In genomic region chr7:99694912-99695304, GRCh38 we compare ENCODE assay signal across 35 cellular contexts. TPM values are rescaled to one million over a fixed set of nuclear protein-coding genes. Genes with fewer than 3 reads are reported as not detected.
"Had no signal": no experiment of that assay in that cellular context is flagged by ENCODE, and none has a peak within 500 bp of the region (broad histone marks: within the 10 kb centered on the region; RNA-seq: fewer than 3 reads in every experiment).

No MANE protein-coding gene starts in this region.

- H3K36me3 Mint-ChIP-seq: activated CD4-positive, alpha-beta memory T cell treated with anti-CD3 and anti-CD28 coated beads for 36 hours; activated CD8-positive, alpha-beta memory T cell treated with anti-CD3 and anti-CD28 coated beads, Interleukin-2, amount 10 ng/mL, durations not matched to agents 7 days and 5 days had no signal

- H3K9me3 Mint-ChIP-seq: activated naive CD4-positive, alpha-beta T cell treated with anti-CD3 and anti-CD28 coated beads, Interleukin-2, amount 50 U/mL, for 24 hours had no signal

- H3K4me3 Mint-ChIP-seq: activated CD4-positive, alpha-beta memory T cell treated with anti-CD3 and anti-CD28 coated beads for 36 hours; activated CD4-positive, alpha-beta T cell treated with anti-CD3 and anti-CD28 coated beads for 36 hours; activated CD4-positive, alpha-beta T cell treated with anti-CD3 and anti-CD28 coated beads, Interleukin-2, amount 10 ng/mL, durations not matched to agents 24 days and 14 days; activated CD8-positive, alpha-beta memory T cell treated with anti-CD3 and anti-CD28 coated beads, Interleukin-2, amount 10 ng/mL, durations not matched to agents 7 days and 5 days; activated CD8-positive, alpha-beta T cell treated with anti-CD3 and anti-CD28 coated beads, Interleukin-2, amount 10 ng/mL, durations not matched to agents 7 days and 5 days; activated naive CD4-positive, alpha-beta T cell treated with anti-CD3 and anti-CD28 coated beads for 36 hours; activated naive CD4-positive, alpha-beta T cell treated with anti-CD3 and anti-CD28 coated beads, Interleukin-2, amount 50 U/mL, for 24 hours; activated naive CD8-positive, alpha-beta T cell treated with anti-CD3 and anti-CD28 coated beads for 36 hours; activated naive CD8-positive, alpha-beta T cell treated with anti-CD3 and anti-CD28 coated beads, Interleukin-2, amount 50 U/mL, for 24 hours; activated T-helper 1 cell treated with anti-CD3 and anti-CD28 coated beads, Interleukin-12 subunit alpha, Interleukin-12 subunit beta, Interleukin-2, Interleukin-4 antibody, amounts not matched to agents 30 ng/mL and 10 ng/mL and 1 ng/mL, durations not matched to agents 14 hours and 24 hours and 36 hours; brain had no signal

- H3K4me3 ChIP-seq: adrenal gland, breast epithelium, cardiac muscle cell, colonic mucosa had no signal

- DNase-seq: activated CD4-positive, alpha-beta memory T cell treated with anti-CD3 and anti-CD28 coated beads for 36 hours; activated CD4-positive, alpha-beta T cell treated with anti-CD3 and anti-CD28 coated beads for 36 hours; activated CD4-positive, alpha-beta T cell treated with anti-CD3 and anti-CD28 coated beads, Interleukin-2, amount 10 ng/mL, durations not matched to agents 24 days and 14 days; activated CD4-positive, CD25-positive, alpha-beta regulatory T cell; activated CD4-positive, CD25-positive, alpha-beta regulatory T cell treated with anti-CD3 and anti-CD28 coated beads, Interleukin-2, amount 50 U/mL, for 72 hours; activated CD8-positive, alpha-beta memory T cell treated with anti-CD3 and anti-CD28 coated beads, Interleukin-2, amount 10 ng/mL, durations not matched to agents 7 days and 5 days; activated CD8-positive, alpha-beta memory T cell treated with anti-CD3 and anti-CD28 coated beads, Interleukin-2, amount 50 U/mL, for 4 hours; activated CD8-positive, alpha-beta T cell treated with anti-CD3 and anti-CD28 coated beads, Interleukin-2, amount 10 ng/mL, durations not matched to agents 7 days and 5 days; activated effector memory CD4-positive, alpha-beta T cell treated with anti-CD3 and anti-CD28 coated beads, Interleukin-2, amount 50 U/mL, for 16 hours; activated naive CD4-positive, alpha-beta T cell treated with anti-CD3 and anti-CD28 coated beads for 36 hours; activated naive CD8-positive, alpha-beta T cell treated with anti-CD3 and anti-CD28 coated beads for 36 hours; activated naive CD8-positive, alpha-beta T cell treated with anti-CD3 and anti-CD28 coated beads, Interleukin-2, amount 50 U/mL, for 24 hours; activated T-cell treated with anti-CD3 and anti-CD28 coated beads, Interleukin-2, amount 50 U/mL, for 1 hour; activated T-cell treated with anti-CD3 and anti-CD28 coated beads, Interleukin-2, amount 50 U/mL, for 48 hours; adrenal gland; amygdala; aorta; central memory CD4-positive, alpha-beta T cell; cerebellar nuclear complex; colonic mucosa; effector CD8-positive, alpha-beta T cell; foreskin fibroblast; T-helper 1 cell; T-helper 2 cell had no signal

- H3K4me1 ChIP-seq: adrenal gland, breast epithelium had no signal

- H3K27me3 Mint-ChIP-seq: activated CD4-positive, alpha-beta memory T cell treated with anti-CD3 and anti-CD28 coated beads for 36 hours; activated CD4-positive, alpha-beta T cell treated with anti-CD3 and anti-CD28 coated beads for 36 hours; activated CD8-positive, alpha-beta memory T cell treated with anti-CD3 and anti-CD28 coated beads, Interleukin-2, amount 10 ng/mL, durations not matched to agents 7 days and 5 days; activated naive CD4-positive, alpha-beta T cell treated with anti-CD3 and anti-CD28 coated beads, Interleukin-2, amount 50 U/mL, for 24 hours; activated naive CD8-positive, alpha-beta T cell treated with anti-CD3 and anti-CD28 coated beads for 36 hours; activated naive CD8-positive, alpha-beta T cell treated with anti-CD3 and anti-CD28 coated beads, Interleukin-2, amount 50 U/mL, for 24 hours; brain had no signal

- H3K4me1 Mint-ChIP-seq: activated CD4-positive, alpha-beta T cell treated with anti-CD3 and anti-CD28 coated beads, Interleukin-2, amount 10 ng/mL, durations not matched to agents 24 days and 14 days; activated CD8-positive, alpha-beta memory T cell treated with anti-CD3 and anti-CD28 coated beads, Interleukin-2, amount 10 ng/mL, durations not matched to agents 7 days and 5 days had no signal

- H3K9me3 ChIP-seq: adrenal gland, colonic mucosa had no signal

- H3K36me3 ChIP-seq: adrenal gland, breast epithelium, cardiac muscle cell, colonic mucosa had no signal

- H3K27ac Mint-ChIP-seq: activated CD4-positive, alpha-beta memory T cell treated with anti-CD3 and anti-CD28 coated beads for 36 hours; activated CD4-positive, alpha-beta T cell treated with anti-CD3 and anti-CD28 coated beads for 36 hours; activated CD4-positive, alpha-beta T cell treated with anti-CD3 and anti-CD28 coated beads, Interleukin-2, amount 10 ng/mL, durations not matched to agents 24 days and 14 days; activated CD8-positive, alpha-beta memory T cell treated with anti-CD3 and anti-CD28 coated beads, Interleukin-2, amount 10 ng/mL, durations not matched to agents 7 days and 5 days; activated CD8-positive, alpha-beta T cell treated with anti-CD3 and anti-CD28 coated beads, Interleukin-2, amount 10 ng/mL, durations not matched to agents 7 days and 5 days; activated naive CD4-positive, alpha-beta T cell treated with anti-CD3 and anti-CD28 coated beads for 36 hours; activated naive CD4-positive, alpha-beta T cell treated with anti-CD3 and anti-CD28 coated beads, Interleukin-2, amount 50 U/mL, for 24 hours; activated naive CD8-positive, alpha-beta T cell treated with anti-CD3 and anti-CD28 coated beads for 36 hours; activated naive CD8-positive, alpha-beta T cell treated with anti-CD3 and anti-CD28 coated beads, Interleukin-2, amount 50 U/mL, for 24 hours; activated T-helper 1 cell treated with anti-CD3 and anti-CD28 coated beads, Interleukin-12 subunit alpha, Interleukin-12 subunit beta, Interleukin-2, Interleukin-4 antibody, amounts not matched to agents 30 ng/mL and 10 ng/mL and 1 ng/mL, durations not matched to agents 14 hours and 24 hours and 36 hours; activated T-helper 2 cell treated with anti-CD3 and anti-CD28 coated beads, Interferon-gamma antibody, Interleukin-2, Interleukin-4, amounts not matched to agents 10 μg/mL and 5 μg/mL and 100 μg/mL, durations not matched to agents 14 hours and 24 hours and 36 hours had no signal

- ATAC-seq: activated CD4-positive, alpha-beta T cell treated with anti-CD3 and anti-CD28 coated beads for 36 hours; activated CD8-positive, alpha-beta memory T cell treated with anti-CD3 and anti-CD28 coated beads, Interleukin-2, amount 10 ng/mL, durations not matched to agents 7 days and 5 days; activated CD8-positive, alpha-beta T cell treated with anti-CD3 and anti-CD28 coated beads, Interleukin-2, amount 10 ng/mL, durations not matched to agents 7 days and 5 days; esophagus mucosa had no signal

- FAIRE-seq: endometrium, frontal cortex had no signal

- H3K27ac ChIP-seq: adrenal gland, breast epithelium, colonic mucosa had no signal

- H3K27me3 ChIP-seq: adrenal gland, breast epithelium, cardiac muscle cell, colonic mucosa had no signal

RNA-seq across cellular contexts. Expression of gene CYP3A5, which starts 15.1 kb away (rescaled TPM):
- total RNA-seq: activated CD4-positive, alpha-beta memory T cell treated with anti-CD3 and anti-CD28 coated beads for 36 hours; activated CD4-positive, alpha-beta T cell treated with anti-CD3 and anti-CD28 coated beads for 36 hours; activated CD4-positive, alpha-beta T cell treated with anti-CD3 and anti-CD28 coated beads, Interleukin-2, amount 10 ng/mL, durations not matched to agents 24 days and 14 days; activated CD8-positive, alpha-beta memory T cell treated with anti-CD3 and anti-CD28 coated beads, Interleukin-2, amount 10 ng/mL, durations not matched to agents 7 days and 5 days; activated CD8-positive, alpha-beta T cell treated with anti-CD3 and anti-CD28 coated beads, Interleukin-2, amount 10 ng/mL, durations not matched to agents 7 days and 5 days; activated naive CD8-positive, alpha-beta T cell treated with anti-CD3 and anti-CD28 coated beads for 36 hours; activated T-helper 1 cell treated with anti-CD3 and anti-CD28 coated beads, Interleukin-12 subunit alpha, Interleukin-12 subunit beta, Interleukin-2, Interleukin-4 antibody, amounts not matched to agents 30 ng/mL and 10 ng/mL and 1 ng/mL, durations not matched to agents 14 hours and 24 hours and 36 hours; activated T-helper 2 cell treated with anti-CD3 and anti-CD28 coated beads, Interferon-gamma antibody, Interleukin-2, Interleukin-4, amounts not matched to agents 10 μg/mL and 5 μg/mL and 100 μg/mL, durations not matched to agents 14 hours and 24 hours and 36 hours; dermis microvascular lymphatic vessel endothelial cell had no signal

RNA-seq across cellular contexts. Expression of gene CYP3A7, which starts 40.1 kb away (rescaled TPM):
- total RNA-seq: activated CD4-positive, alpha-beta memory T cell treated with anti-CD3 and anti-CD28 coated beads for 36 hours; activated CD4-positive, alpha-beta T cell treated with anti-CD3 and anti-CD28 coated beads for 36 hours; activated CD4-positive, alpha-beta T cell treated with anti-CD3 and anti-CD28 coated beads, Interleukin-2, amount 10 ng/mL, durations not matched to agents 24 days and 14 days; activated CD8-positive, alpha-beta memory T cell treated with anti-CD3 and anti-CD28 coated beads for 36 hours; activated CD8-positive, alpha-beta memory T cell treated with anti-CD3 and anti-CD28 coated beads, Interleukin-2, amount 10 ng/mL, durations not matched to agents 7 days and 5 days; activated CD8-positive, alpha-beta T cell treated with anti-CD3 and anti-CD28 coated beads, Interleukin-2, amount 10 ng/mL, durations not matched to agents 7 days and 5 days; activated naive CD4-positive, alpha-beta T cell treated with anti-CD3 and anti-CD28 coated beads for 36 hours; activated naive CD8-positive, alpha-beta T cell treated with anti-CD3 and anti-CD28 coated beads for 36 hours; activated T-helper 1 cell treated with anti-CD3 and anti-CD28 coated beads, Interleukin-12 subunit alpha, Interleukin-12 subunit beta, Interleukin-2, Interleukin-4 antibody, amounts not matched to agents 30 ng/mL and 10 ng/mL and 1 ng/mL, durations not matched to agents 14 hours and 24 hours and 36 hours; activated T-helper 2 cell treated with anti-CD3 and anti-CD28 coated beads, Interferon-gamma antibody, Interleukin-2, Interleukin-4, amounts not matched to agents 10 μg/mL and 5 μg/mL and 100 μg/mL, durations not matched to agents 14 hours and 24 hours and 36 hours; aorta; cardiac muscle cell; colonic mucosa; dermis microvascular lymphatic vessel endothelial cell; esophagus mucosa; frontal cortex had no signal
